Comparison of ENCODE assay signal across 23 cellular contexts in the genomic region with DNA sequence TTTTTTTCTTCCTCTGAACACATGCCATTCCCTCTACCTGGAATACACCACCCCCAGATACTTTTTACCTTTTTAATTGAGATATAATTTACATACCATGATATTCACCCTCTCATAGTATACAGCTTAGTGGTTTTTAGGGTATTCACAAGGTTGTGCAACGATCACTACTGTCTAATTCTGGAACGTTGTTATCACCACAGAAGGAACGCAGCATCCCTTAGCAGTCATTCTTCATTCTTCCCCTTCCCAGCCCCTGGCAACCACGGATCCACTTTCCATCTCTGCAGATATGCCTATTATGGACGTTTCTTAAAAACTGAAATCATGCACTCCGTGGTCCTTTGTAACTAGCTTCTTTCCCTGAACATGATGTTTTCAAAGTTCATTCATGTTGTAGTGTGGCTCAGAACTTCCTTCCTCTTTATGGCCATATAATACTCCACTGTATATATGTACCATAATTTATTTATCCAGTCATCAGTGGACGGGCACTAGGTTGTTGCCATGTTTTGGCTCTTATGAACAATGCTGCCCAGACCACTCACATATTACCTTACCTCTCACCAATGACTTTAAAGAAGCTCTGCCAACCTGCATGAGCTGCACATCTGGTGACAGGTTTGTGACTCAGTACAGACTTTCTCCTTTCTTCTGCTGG.
"Had no signal": no experiment of that assay in that cellular context is flagged by ENCODE, and none has a peak within 500 bp of the region (broad histone marks: within the 10 kb centered on the region; RNA-seq: fewer than 3 reads in every experiment).

No MANE protein-coding gene starts in this region.

- ATAC-seq: effector memory CD8-positive, alpha-beta T cell; gastroesophageal sphincter; left cardiac atrium; lower lobe of right lung; natural killer cell; pancreas; right cardiac atrium; stimulated activated naive CD8-positive, alpha-beta T cell treated with anti-CD3 and anti-CD28 coated beads, Interleukin-15, Interleukin-2, amounts not matched to agents 100 U/mL and 50 U/mL, for 24 hours had no signal

- DNase-seq: effector memory CD8-positive, alpha-beta T cell; esophagus squamous epithelium; foreskin fibroblast; immature natural killer cell; kidney; left cardiac atrium; left ventricle myocardium inferior; lower lobe of right lung; natural killer cell; occipital lobe; pancreas; right cardiac atrium; small intestine; stimulated activated CD4-positive, alpha-beta T cell treated with anti-CD3 and anti-CD28 coated beads, Interleukin-2, amount 100 ng/mL, for 48 hours; stimulated activated naive CD8-positive, alpha-beta T cell treated with anti-CD3 and anti-CD28 coated beads, Interleukin-15, Interleukin-2, amounts not matched to agents 100 U/mL and 50 U/mL, for 24 hours; thyroid gland; upper lobe of left lung; uterus had no signal

- H3K9me3 Mint-ChIP-seq: effector memory CD8-positive, alpha-beta T cell; immature natural killer cell; memory B cell; natural killer cell had no signal

- H3K27ac Mint-ChIP-seq: memory B cell, mesothelial cell of epicardium, natural killer cell, progenitor cell of endocrine pancreas had no signal

- H3K27me3 Mint-ChIP-seq: progenitor cell of endocrine pancreas had no signal

- H3K36me3 Mint-ChIP-seq: immature natural killer cell, memory B cell, mesothelial cell of epicardium, natural killer cell had no signal

- H3K4me3 Mint-ChIP-seq: effector memory CD8-positive, alpha-beta T cell; immature natural killer cell; memory B cell; mesothelial cell of epicardium; natural killer cell; neural crest cell had no signal

- H3K4me1 Mint-ChIP-seq: memory B cell had no signal
